9 cellular contexts compared by ENCODE assay signal in genomic region chr1:120850531-120851421, GRCh38. TPM values are rescaled to one million over a fixed set of nuclear protein-coding genes. Genes with fewer than 3 reads are reported as not detected.
A peak's percentile ranks its signal among the peaks of the same experiment; 100 is the strongest.
DNase-seq lines count a peak whose midpoint lies in the region; ATAC-seq, FAIRE-seq and TF ChIP-seq lines count a peak whose summit lies in the region.
"Not testable (repeated sequence)": the region's sequence is repeated elsewhere in the genome, so short reads cannot be mapped to it uniquely, and the experiment has no call there.
"Had no signal": no experiment of that assay in that cellular context is flagged by ENCODE, and none has a peak within 500 bp of the region (broad histone marks: within the 10 kb centered on the region; RNA-seq: fewer than 3 reads in every experiment).

No MANE protein-coding gene starts in this region.

- H3K27ac ChIP-seq in PC-3 (ENCODE audit: low read length) (peak overlapping the region; percentile 66), H1 (ENCODE audit: low read depth, low read length) (peak overlapping the region; percentile 70; the same call in 1 of the 2 replicates)

- H3K56ac ChIP-seq in H1 (replicated peaks; ENCODE audit: insufficient read length, low read depth, low read length), result not testable (repeated sequence)

- H2BK5ac ChIP-seq in H1 (ENCODE audit: low read depth, low read length), result 0 out of 2 replicates have a peak overlapping the region, but pooled peaks have one; percentile 66

- H2AK5ac ChIP-seq in H1 (ENCODE audit: low read depth, low read length), result not testable (repeated sequence)

- 1% methylated on average over 18 of the region's 50 CpGs; no CpG with 5 or more reads in 1 of the 2 experiments for WGBS in H1 (ENCODE audit: extremely low coverage in 1 of 2, insufficient coverage in 1 of 2, insufficient read length in 1 of 2, insufficient replicate concordance in 2 of 2, low coverage in 1 of 2, low lambda C conversion rate in 2 of 2, missing lambda C conversion rate in 1 of 2), 2 experiments

- H3K4me2 ChIP-seq in PC-3 (ENCODE audit: low read length) (peak overlapping the region; percentile 76), H1 (ENCODE audit: insufficient read depth in 1 of 2, low read depth in 2 of 2, low read length in 2 of 2) (peak overlapping the region; percentile 21 to 24; a peak in 1 of 4 replicates)

- H3K23ac ChIP-seq in H1 (ENCODE audit: insufficient read length), result not testable (repeated sequence)

- not testable (repeated sequence) for H3K4ac ChIP-seq in H1 (replicated peaks; ENCODE audit: insufficient read length, low read depth, low read length)

- H3K4me1 ChIP-seq in PC-3 (ENCODE audit: insufficient read depth, low read length); H1 (replicated peaks in 1 of 4; ENCODE audit: control insufficient read depth in 3 of 4, insufficient read depth in 4 of 4, low read length in 3 of 4): not testable (repeated sequence)

- intact Hi-C loops in PC-3 (cut with micrococcal nuclease), result not testable (repeated sequence)

- CTCF ChIA-PET in PC-3 (lab: Charles Lee); H1 (lab: Charles Lee; ENCODE audit: partially characterized antibody): not testable (repeated sequence)

- H3K79me2 ChIP-seq in PC-3 (ENCODE audit: low read length); H1 (ENCODE audit: control insufficient read depth in 1 of 2, insufficient read depth in 2 of 2, low read length in 2 of 2): not testable (repeated sequence)

- not testable (repeated sequence) for H2BK120ac ChIP-seq in H1 (replicated peaks; ENCODE audit: low read depth, low read length)

- TF ChIP-seq RAD21 in H1 (IDR thresholded peaks at IDR 0.05 in 1 of 2, conservative IDR thresholded peaks at IDR 0.05 in 1 of 2; ENCODE audit: low read depth in 2 of 2, low read length in 2 of 2), result not testable (repeated sequence)

- not testable (repeated sequence) for H3F3A ChIP-seq in PC-3 (ENCODE audit: low read length, unreplicated experiment)

- not testable (repeated sequence) for H2BK12ac ChIP-seq in H1 (ENCODE audit: low read depth, low read length)

- FAIRE-seq in H1 (lab: Jason Lieb, UNC), result not testable (repeated sequence)

- ATAC-seq in GM21515 (IDR thresholded peaks at IDR 0.05; ENCODE audit: unreplicated experiment) (peak; percentile 88), PC-3 (peak; percentile 84)

- not testable (repeated sequence) for H3K79me1 ChIP-seq in H1 (ENCODE audit: low read depth, low read length)

- not testable (repeated sequence) for H4K91ac ChIP-seq in H1 (replicated peaks; ENCODE audit: insufficient read length, low read length)

- not testable (repeated sequence) for H2BK15ac ChIP-seq in H1 (ENCODE audit: low read length)

- not testable (repeated sequence) for H3K14ac ChIP-seq in H1 (ENCODE audit: insufficient read length)

- not testable (repeated sequence) for TF ChIP-seq CTCF in PC-3 (conservative IDR thresholded peaks at IDR 0.05; ENCODE audit: low read depth, low read length); H1 (IDR thresholded peaks at IDR 0.05; ENCODE audit: control extremely low read depth in 1 of 3, insufficient read depth in 1 of 3, low read depth in 1 of 3, low read length in 3 of 3)

- H3K9me2 ChIP-seq in PC-3 (replicated peaks; ENCODE audit: low read length), result not testable (repeated sequence)

- peak; percentile 84 for DNase-seq in COR-L47 (lab: John Stamatoyannopoulos, UW)
- peak; percentile 84 for DNase-seq in Jurkat, Clone E6-1 (ENCODE audit: low read depth, low spot score)
- peak; percentile 98 for DNase-seq in PC-3
- DNase-seq in activated CD8-positive, alpha-beta memory T cell treated with anti-CD3 and anti-CD28 coated beads, Interleukin-2, amount 50 U/mL, for 4 hours, result peak; percentile 63
- peak; percentile 51 to 78 for DNase-seq in H1 (ENCODE audit: low read depth in 1 of 2, low spot score in 2 of 2)
- peak; percentile 63 for DNase-seq in middle frontal gyrus (ENCODE audit: extremely low spot score, low spot score)
- peak; percentile 62 to 79 (median 75) for DNase-seq in stimulated activated CD4-positive, alpha-beta T cell treated with anti-CD3 and anti-CD28 coated beads, TNF-alpha, amount 100 ng/mL, for 48 hours (ENCODE audit: low read depth in 3 of 3)

- H2AFZ ChIP-seq in PC-3 (ENCODE audit: low read length), result peak overlapping the region; percentile 55; the same call in 1 of the 2 replicates
- H2AFZ ChIP-seq in H1 (ENCODE audit: low read length), result not testable (repeated sequence)

- peak overlapping the region; percentile 64 for H3K9ac ChIP-seq in PC-3 (ENCODE audit: low read length)
- H3K9ac ChIP-seq in H1 (replicated peaks in 1 of 4; ENCODE audit: extremely low read depth in 1 of 4, low read depth in 3 of 4, low read length in 3 of 4), result peak overlapping the region in 1 of 4 experiments; percentile 54; a peak in 3 of 7 replicates

- H3K36me3 ChIP-seq in PC-3 (ENCODE audit: low read depth, low read length); H1 (ENCODE audit: control insufficient read depth in 2 of 4, insufficient read depth in 4 of 4, low read length in 3 of 4): not testable (repeated sequence)

- H3K27me3 ChIP-seq in PC-3 (ENCODE audit: low read length); H1 (replicated peaks in 1 of 4; ENCODE audit: control insufficient read depth in 3 of 4, extremely low read depth in 1 of 4, insufficient read depth in 3 of 4, low read length in 3 of 4): not testable (repeated sequence)

- not testable (repeated sequence) for TF ChIP-seq EP300 in H1 (IDR thresholded peaks at IDR 0.05; ENCODE audit: borderline replicate concordance in 1 of 2, low read depth in 2 of 2, low read length in 2 of 2)

- POLR2A ChIA-PET in PC-3 (lab: Charles Lee; ENCODE audit: unreplicated experiment), result interaction anchor here (0.6 kb wide), 2 partner anchors 29 to 1010 kb away, joined by 3 to 5 read pairs; no protein-coding TSS in a partner anchor
- POLR2A ChIA-PET in H1 (lab: Charles Lee; ENCODE audit: partially characterized antibody), result interaction anchor here (1.2 kb wide), 1 partner anchor 91 kb away, joined by 3 read pairs; no protein-coding TSS in a partner anchor

- not testable (repeated sequence) for H4K8ac ChIP-seq in H1 (ENCODE audit: extremely low read depth, insufficient read depth, low read length)

- peak overlapping the region; percentile 21 for H3K4me3 ChIP-seq in Jurkat, Clone E6-1 (ENCODE audit: low read length)
- H3K4me3 ChIP-seq in PC-3 (ENCODE audit: low read length) (peak overlapping the region; percentile 59), H1 (ENCODE audit: extremely low read depth in 1 of 4, insufficient read depth in 2 of 4, low read depth in 3 of 4, low read length in 4 of 4) (peak overlapping the region in 1 of 4 experiments; percentile 35; a peak in 2 of 8 replicates)

- not testable (repeated sequence) for H4K5ac ChIP-seq in H1 (ENCODE audit: insufficient read length, low read depth, low read length)

- peak; percentile 95 for TF ChIP-seq POLR2A in H1 (IDR thresholded peaks at IDR 0.05; ENCODE audit: control extremely low read depth in 1 of 2, low read depth in 2 of 2, low read length in 2 of 2)

- not testable (repeated sequence) for H4K20me1 ChIP-seq in PC-3 (ENCODE audit: low read length); H1 (replicated peaks in 1 of 2; ENCODE audit: control insufficient read depth in 1 of 2, insufficient read depth in 2 of 2, low read length in 2 of 2)

- H3K18ac ChIP-seq in H1 (ENCODE audit: extremely low read depth, low read length), result not testable (repeated sequence)

- TSS peak; percentile 99 for BruUV-seq in PC-3 (replicated peaks; lab: Mats Ljungman, UMichigan)

- not testable (repeated sequence) for H3K9me3 ChIP-seq in PC-3 (ENCODE audit: low read length); H1 (ENCODE audit: insufficient read depth in 2 of 2, low read depth in 1 of 2, low read length in 1 of 2)

- not testable (repeated sequence) for H2BK20ac ChIP-seq in H1 (ENCODE audit: low read length)

- H3K23me2 ChIP-seq in H1 (ENCODE audit: low read depth, low read length), result not testable (repeated sequence)

TF ChIP-seq in H1, 55 proteins besides CTCF, POLR2A, EP300 and RAD21:
- TF ChIP-seq CREB1 (IDR thresholded peaks at IDR 0.05), result peak; percentile 35
- TF ChIP-seq HDAC2 (IDR thresholded peaks at IDR 0.05; ENCODE audit: borderline replicate concordance in 1 of 2, low read depth in 2 of 2, low read length in 2 of 2), result 0 out of 4 replicates have a peak, but pooled peaks of 1 of the 2 experiments have one; percentile 78
- peak; percentile 61; the same call in 1 of the 2 replicates for TF ChIP-seq BACH1 (IDR thresholded peaks at IDR 0.05; ENCODE audit: low read length)
- TF ChIP-seq CEBPB (IDR thresholded peaks at IDR 0.05; ENCODE audit: low read depth, low read length), result peak; percentile 80
- peak; percentile 14; the same call in 1 of the 2 replicates for TF ChIP-seq TAF1 (IDR thresholded peaks at IDR 0.05; ENCODE audit: low read depth, low read length)
- 0 out of 2 replicates have a peak, but pooled peaks have one; percentile 51 for TF ChIP-seq SP1 (IDR thresholded peaks at IDR 0.05; ENCODE audit: low read depth, low read length)
- TF ChIP-seq TBP (IDR thresholded peaks at IDR 0.05; ENCODE audit: low read depth, low read length), result peak; percentile 77; the same call in 1 of the 2 replicates
- peak; percentile 83 for TF ChIP-seq GTF2F1 (IDR thresholded peaks at IDR 0.05; ENCODE audit: borderline replicate concordance, low read depth, low read length)
- peak; percentile 95 for TF ChIP-seq POLR2AphosphoS5 (IDR thresholded peaks at IDR 0.05; ENCODE audit: low read depth, low read length)
- 0 out of 2 replicates have a peak, but pooled peaks have one; percentile 63 for TF ChIP-seq TCF12 (IDR thresholded peaks at IDR 0.05; ENCODE audit: low read depth, low read length)
- TF ChIP-seq MAFK (IDR thresholded peaks at IDR 0.05; ENCODE audit: low read depth, low read length), result peak; percentile 36; the same call in 1 of the 2 replicates
- peak; percentile 97 for TF ChIP-seq TAF7 (optimal IDR thresholded peaks at IDR 0.05; ENCODE audit: borderline replicate concordance, low read depth, low read length)
- peak in 1 of 2 experiments; percentile 47 for TF ChIP-seq BCL11A (IDR thresholded peaks at IDR 0.05; ENCODE audit: low read depth in 2 of 2, low read length in 2 of 2)

RNA-seq across cellular contexts. Expression of gene PPIAL4A, which starts 38.8 kb away (rescaled TPM):
- not detected for polyA plus RNA-seq in Jurkat, Clone E6-1 (2012; ENCODE audit: insufficient read depth, insufficient read length)
- not detected in 2 replicates for total RNA-seq in PC-3 (2014; rRNA removed)
- total RNA-seq in H1 (2021; fragmentation: NEBNext Ultra II Directional; extraction: Animal tissue kit (Norgen Biotek cat#: 25700)), result not detected in 2 replicates
- not detected in 2 replicates for polyA plus RNA-seq in H1 (2011; rRNA removed)
- polyA plus RNA-seq in H1 (2011; cell fraction: cytosol; rRNA removed), result not detected
- polyA plus RNA-seq in H1 (2011; cell fraction: nucleus; rRNA removed), result not detected
- polyA plus RNA-seq in H1 (2012, experiment 1 of 2), result not detected in 4 replicates
- not detected for polyA plus RNA-seq in H1 (2012, experiment 2 of 2)
- not detected for polyA plus RNA-seq in H1 (2013, experiment 1 of 2)
- polyA plus RNA-seq in H1 (2013, experiment 2 of 2), result not detected
- polyA minus RNA-seq in H1 (2011; rRNA and poly(A)+ RNA removed), result 0.39 TPM in 1 of 2 replicates, not detected in the other
- polyA minus RNA-seq in H1 (2011; cell fraction: cytosol; rRNA and poly(A)+ RNA removed), result not detected
- not detected for polyA minus RNA-seq in H1 (2011; cell fraction: nucleus; rRNA and poly(A)+ RNA removed)
- total RNA-seq: lower leg skin had no signal
